ENCODE assay signal across 8 cellular contexts in genomic region chr11:123301696-123302400, GRCh38.
DNase-seq lines count a peak whose midpoint lies in the region; ATAC-seq and TF ChIP-seq lines count a peak whose summit lies in the region.

No MANE protein-coding gene starts in this region.

- H3K9me3 ChIP-seq in Caco-2: no peaks in the 10 kb centered on the region

- H3K27ac Mint-ChIP-seq in Caco-2 (ENCODE audit: unreplicated experiment) (no peak overlapping the region), WTC11 (no peak overlapping the region)

- no peaks in the 10 kb centered on the region for H3K9me3 Mint-ChIP-seq in Caco-2 (ENCODE audit: unreplicated experiment)
- H3K9me3 Mint-ChIP-seq in WTC11: no peaks in the 10 kb centered on the region

- H3K27me3 ChIP-seq in Caco-2 (replicated peaks; ENCODE audit: control insufficient read depth, insufficient read depth, low read length) (peaks cover 6% of the 10 kb centered on the region), KMS-11 (ENCODE audit: insufficient read depth, low read depth) (no peaks in the 10 kb centered on the region)

- peak overlapping the region; percentile 49; the same call in 1 of the 2 replicates for H2AFZ ChIP-seq in KMS-11 (ENCODE audit: low read depth)

- H3K36me3 Mint-ChIP-seq in Caco-2 (ENCODE audit: insufficient read depth, unreplicated experiment) (no peaks in the 10 kb centered on the region), WTC11 (no peaks in the 10 kb centered on the region)

- peak overlapping the region; percentile 9; the same call in 1 of the 2 replicates for H3K4me3 ChIP-seq in Caco-2 (ENCODE audit: low read depth, low read length)
- H3K4me3 ChIP-seq in KMS-11 (IDR thresholded peaks at IDR 0.05; ENCODE audit: insufficient read depth, low read depth, low read length): no peak overlapping the region

- H3K4me3 Mint-ChIP-seq in Caco-2 (ENCODE audit: unreplicated experiment): peak overlapping the region; percentile 9
- peak overlapping the region; percentile 82 for H3K4me3 Mint-ChIP-seq in WTC11

- H3K9ac ChIP-seq in KMS-11: no peak overlapping the region

- peaks cover 26% of the 10 kb centered on the region for H3K27me3 Mint-ChIP-seq in Caco-2 (ENCODE audit: insufficient read depth, unreplicated experiment)
- H3K27me3 Mint-ChIP-seq in WTC11 (ENCODE audit: low read depth): peaks cover 27% of the 10 kb centered on the region

- H3K4me2 ChIP-seq in KMS-11: 0 out of 2 replicates have a peak overlapping the region, but pooled peaks have one; percentile 9

- intact Hi-C loops in Caco-2 (cut with micrococcal nuclease; ENCODE audit: unreplicated experiment): loop anchor here (1.0 to 2.0 kb wide), 2 partner anchors 105 to 176 kb away; no protein-coding TSS in a partner anchor
- intact Hi-C loops in left colon (cut with DNase I, micrococcal nuclease): loop anchor here (2.0 to 5.0 kb wide), 2 partner anchors 177 to 180 kb away; no protein-coding TSS in a partner anchor

- CTCF ChIA-PET in Caco-2 (lab: Charles Lee) (interaction anchor here (0.5 to 1.1 kb wide), 3 partner anchors 106 to 449 kb away, joined by 3 read pairs; no protein-coding TSS in a partner anchor), WTC11 (lab: Charles Lee) (interaction anchor here (0.9 to 4.4 kb wide), 11 partner anchors 9 to 419 kb away, joined by 3 to 23 read pairs (median 4); no protein-coding TSS in a partner anchor)

- H4K20me1 ChIP-seq in KMS-11 (ENCODE audit: insufficient read depth): no peaks in the 10 kb centered on the region

- no peaks in the 10 kb centered on the region for H3K79me2 ChIP-seq in KMS-11 (ENCODE audit: insufficient read depth, low read depth)

- H3K4me1 Mint-ChIP-seq in Caco-2 (ENCODE audit: low read depth, unreplicated experiment) (no peaks in the 10 kb centered on the region), WTC11 (peaks cover 25% of the 10 kb centered on the region)

- DNase-seq in Caco-2: peak; percentile 62 to 84
- peak; percentile 83 for DNase-seq in WTC11 (ENCODE audit: low spot score)
- peak in 46 of 61 donors; percentile 4 to 60 (median 30) for DNase-seq in caudate nucleus (lab: John Stamatoyannopoulos, UW)
- DNase-seq in left colon: peak in 1 of 2 donors; percentile 68
- DNase-seq in stimulated activated CD4-positive, alpha-beta T cell treated with anti-CD3 and anti-CD28 coated beads, Interleukin-1b, Interleukin-23, amount 100 ng/mL, for 48 hours: peak; percentile 79
- DNase-seq in T1000 (lab: John Stamatoyannopoulos, UW): no peak

- peak; percentile 80 to 95 for TF ChIP-seq CTCF in Caco-2 (IDR thresholded peaks at IDR 0.05; ENCODE audit: insufficient read depth in 1 of 2, low read depth in 1 of 2, low read length in 1 of 2, severe bottlenecking in 1 of 2, unreplicated experiment in 1 of 2)
- TF ChIP-seq CTCF in KMS-11 (conservative IDR thresholded peaks at IDR 0.05; ENCODE audit: low read depth, low read length): peak; percentile 44; the same call in 1 of the 2 replicates
- TF ChIP-seq CTCF in WTC11 (IDR thresholded peaks at IDR 0.05): peak; percentile 85

- H3K4me1 ChIP-seq in Caco-2: no peaks in the 10 kb centered on the region
- H3K4me1 ChIP-seq in KMS-11 (ENCODE audit: low read depth, poor library complexity, severe bottlenecking): peaks cover 3% of the 10 kb centered on the region

- ATAC-seq in GM21528 (IDR thresholded peaks at IDR 0.05; ENCODE audit: low FRiP score, unreplicated experiment): peak; percentile 74
- peak; percentile 77 for ATAC-seq in WTC11
- peak; percentile 95 for ATAC-seq in left colon

- no TSS peak for BruUV-seq in Caco-2 (replicated peaks; lab: Mats Ljungman, UMichigan)

- no peak overlapping the region for H3K27ac ChIP-seq in KMS-11
- no peak overlapping the region for H3K27ac ChIP-seq in caudate nucleus (ENCODE audit: low read depth, low read length)

- POLR2A ChIA-PET in Caco-2 (lab: Charles Lee) (no interaction called here), WTC11 (lab: Charles Lee) (no interaction called here)

- H3K36me3 ChIP-seq in Caco-2 (ENCODE audit: control insufficient read depth, insufficient read depth, low read length) (no peaks in the 10 kb centered on the region), KMS-11 (ENCODE audit: insufficient read depth) (no peaks in the 10 kb centered on the region)

TF ChIP-seq in WTC11, 78 proteins besides CTCF, POLR2A, EP300 and RAD21 (continues in another document):
- peak; percentile 85 for TF ChIP-seq ZNF423 (CRISPR knock-in tag; IDR thresholded peaks at IDR 0.05)
- peak; percentile 94 for TF ChIP-seq HMGXB4 (CRISPR knock-in tag; IDR thresholded peaks at IDR 0.05)
- TF ChIP-seq TEAD1 (CRISPR knock-in tag; IDR thresholded peaks at IDR 0.05): peak; percentile 69
- TF ChIP-seq GTF2I (CRISPR knock-in tag; conservative IDR thresholded peaks at IDR 0.05): no peak
- TF ChIP-seq, protein P1, sequence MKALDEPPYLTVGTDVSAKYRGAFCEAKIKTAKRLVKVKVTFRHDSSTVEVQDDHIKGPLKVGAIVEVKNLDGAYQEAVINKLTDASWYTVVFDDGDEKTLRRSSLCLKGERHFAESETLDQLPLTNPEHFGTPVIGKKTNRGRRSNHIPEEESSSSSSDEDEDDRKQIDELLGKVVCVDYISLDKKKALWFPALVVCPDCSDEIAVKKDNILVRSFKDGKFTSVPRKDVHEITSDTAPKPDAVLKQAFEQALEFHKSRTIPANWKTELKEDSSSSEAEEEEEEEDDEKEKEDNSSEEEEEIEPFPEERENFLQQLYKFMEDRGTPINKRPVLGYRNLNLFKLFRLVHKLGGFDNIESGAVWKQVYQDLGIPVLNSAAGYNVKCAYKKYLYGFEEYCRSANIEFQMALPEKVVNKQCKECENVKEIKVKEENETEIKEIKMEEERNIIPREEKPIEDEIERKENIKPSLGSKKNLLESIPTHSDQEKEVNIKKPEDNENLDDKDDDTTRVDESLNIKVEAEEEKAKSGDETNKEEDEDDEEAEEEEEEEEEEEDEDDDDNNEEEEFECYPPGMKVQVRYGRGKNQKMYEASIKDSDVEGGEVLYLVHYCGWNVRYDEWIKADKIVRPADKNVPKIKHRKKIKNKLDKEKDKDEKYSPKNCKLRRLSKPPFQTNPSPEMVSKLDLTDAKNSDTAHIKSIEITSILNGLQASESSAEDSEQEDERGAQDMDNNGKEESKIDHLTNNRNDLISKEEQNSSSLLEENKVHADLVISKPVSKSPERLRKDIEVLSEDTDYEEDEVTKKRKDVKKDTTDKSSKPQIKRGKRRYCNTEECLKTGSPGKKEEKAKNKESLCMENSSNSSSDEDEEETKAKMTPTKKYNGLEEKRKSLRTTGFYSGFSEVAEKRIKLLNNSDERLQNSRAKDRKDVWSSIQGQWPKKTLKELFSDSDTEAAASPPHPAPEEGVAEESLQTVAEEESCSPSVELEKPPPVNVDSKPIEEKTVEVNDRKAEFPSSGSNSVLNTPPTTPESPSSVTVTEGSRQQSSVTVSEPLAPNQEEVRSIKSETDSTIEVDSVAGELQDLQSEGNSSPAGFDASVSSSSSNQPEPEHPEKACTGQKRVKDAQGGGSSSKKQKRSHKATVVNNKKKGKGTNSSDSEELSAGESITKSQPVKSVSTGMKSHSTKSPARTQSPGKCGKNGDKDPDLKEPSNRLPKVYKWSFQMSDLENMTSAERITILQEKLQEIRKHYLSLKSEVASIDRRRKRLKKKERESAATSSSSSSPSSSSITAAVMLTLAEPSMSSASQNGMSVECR (CRISPR knock-in tag; IDR thresholded peaks at IDR 0.05; ENCODE audit: borderline replicate concordance): 0 out of 2 replicates have a peak, but pooled peaks have one; percentile 66
- peak; percentile 45 for TF ChIP-seq USF2 (CRISPR knock-in tag; IDR thresholded peaks at IDR 0.05)
- TF ChIP-seq PREB (CRISPR knock-in tag; IDR thresholded peaks at IDR 0.05; ENCODE audit: borderline replicate concordance): no peak
- peak; percentile 74 for TF ChIP-seq FOXP1 (CRISPR knock-in tag; IDR thresholded peaks at IDR 0.05; ENCODE audit: borderline replicate concordance)
- TF ChIP-seq TP53 (CRISPR knock-in tag; IDR thresholded peaks at IDR 0.05): peak; percentile 51; the same call in 1 of the 2 replicates
- no peak for TF ChIP-seq SOX15 (CRISPR knock-in tag; IDR thresholded peaks at IDR 0.05)
